ENCODE assay signal across 20 cellular contexts in genomic region chr5:147971472-147971871, GRCh38.
DNase-seq lines count a peak whose midpoint lies in the region; ATAC-seq, FAIRE-seq and TF ChIP-seq lines count a peak whose summit lies in the region.
"Had no signal": no experiment of that assay in that cellular context is flagged by ENCODE, and none has a peak within 500 bp of the region (broad histone marks: within the 10 kb centered on the region; RNA-seq: fewer than 3 reads in every experiment).

No MANE protein-coding gene starts in this region.

- H3K27ac ChIP-seq in mammary epithelial cell (ENCODE audit: insufficient read depth, low read depth, low read length): no peak overlapping the region
- H3K27ac ChIP-seq in keratinocyte (ENCODE audit: control insufficient read depth, insufficient read depth, low read length): no peak overlapping the region
- H3K27ac ChIP-seq in caudate nucleus (ENCODE audit: low read depth, low read length): no peak overlapping the region
- H3K27ac ChIP-seq: SJSA1 had no signal

- intact Hi-C loops in mammary epithelial cell (cut with micrococcal nuclease) (loop anchor here (2.0 kb wide), 1 partner anchor 61 kb away; no protein-coding TSS in a partner anchor), MCF 10A (cut with micrococcal nuclease) (no loop called here)

- H3K79me2 ChIP-seq in mammary epithelial cell (ENCODE audit: insufficient read depth, low read length): no peaks in the 10 kb centered on the region
- H3K79me2 ChIP-seq in keratinocyte (ENCODE audit: control insufficient read depth, insufficient read depth, low read length): no peaks in the 10 kb centered on the region

- H3K4me1 Mint-ChIP-seq in MCF 10A (ENCODE audit: insufficient read depth, unreplicated experiment): peaks cover 11% of the 10 kb centered on the region

- H3K27me3 ChIP-seq in mammary epithelial cell (ENCODE audit: insufficient read depth, low read length) (no peaks in the 10 kb centered on the region), keratinocyte (ENCODE audit: control insufficient read depth, extremely low read depth, insufficient read depth, low read length) (no peaks in the 10 kb centered on the region)

- H3K9me3 ChIP-seq in mammary epithelial cell (replicated peaks; ENCODE audit: insufficient read depth, low read length) (no peaks in the 10 kb centered on the region), keratinocyte (ENCODE audit: control insufficient read depth, low read depth, low read length) (no peaks in the 10 kb centered on the region)
- H3K9me3 ChIP-seq: SJSA1 had no signal

- in situ Hi-C loops in mammary epithelial cell (cut with MboI; ENCODE audit: low sequenced_read_pairs in 2 of 2): no loop called here

- dilution Hi-C loops in mammary epithelial cell (cut with HindIII; ENCODE audit: low sequenced_read_pairs) (no loop called here), keratinocyte (cut with MboI; ENCODE audit: extremely low pct_ligation_motif_present, low sequenced_read_pairs) (no loop called here)

- H3K4me3 ChIP-seq in mammary epithelial cell (replicated peaks in 1 of 3; ENCODE audit: insufficient read depth in 1 of 3, low read depth in 2 of 3, low read length in 3 of 3) (no peak overlapping the region), epithelial cell of esophagus (ENCODE audit: low read length) (no peak overlapping the region), keratinocyte (ENCODE audit: control insufficient read depth in 2 of 3, extremely low read depth in 1 of 3, insufficient read depth in 2 of 3, low read depth in 1 of 3, low read length in 3 of 3) (no peak overlapping the region)
- H3K4me3 ChIP-seq: SJSA1 had no signal

- no peak overlapping the region for H3K27ac Mint-ChIP-seq in MCF 10A (ENCODE audit: low read depth, unreplicated experiment)

- no peaks in the 10 kb centered on the region for H3K9me3 Mint-ChIP-seq in MCF 10A (ENCODE audit: unreplicated experiment)

- H3K9ac ChIP-seq in mammary epithelial cell (ENCODE audit: insufficient read depth, low read length) (no peak overlapping the region), keratinocyte (ENCODE audit: control insufficient read depth, extremely low read depth, insufficient read depth, low read length) (no peak overlapping the region)

- POLR2A ChIA-PET in MCF 10A (lab: Yijun Ruan, JAX): interaction anchor here (1.0 kb wide), 1 partner anchor 15 kb away, joined by 3 read pairs; no protein-coding TSS in a partner anchor

- no peak for FAIRE-seq in keratinocyte (lab: Jason Lieb, UNC)
- FAIRE-seq: GM18507 had no signal

- H3K36me3 Mint-ChIP-seq in MCF 10A (ENCODE audit: insufficient read depth, unreplicated experiment): no peaks in the 10 kb centered on the region

- TF ChIP-seq CTCF in mammary epithelial cell (conservative IDR thresholded peaks at IDR 0.05 in 1 of 2, IDR thresholded peaks at IDR 0.05 in 1 of 2; ENCODE audit: extremely low read depth in 1 of 2, insufficient read depth in 1 of 2, low read depth in 1 of 2, low read length in 2 of 2) (no peak), MCF 10A (IDR thresholded peaks at IDR 0.05; ENCODE audit: unreplicated experiment) (no peak), epithelial cell of esophagus (IDR thresholded peaks at IDR 0.05; ENCODE audit: insufficient read depth, low read depth, low read length, missing control alignments) (no peak), keratinocyte (optimal IDR thresholded peaks at IDR 0.05 in 1 of 3, IDR thresholded peaks at IDR 0.05 in 1 of 3, conservative IDR thresholded peaks at IDR 0.05 in 1 of 3; ENCODE audit: extremely low read depth in 1 of 3, insufficient read depth in 2 of 3, low read length in 3 of 3) (no peak)

- H3K4me2 ChIP-seq in mammary epithelial cell (ENCODE audit: insufficient read depth, low read depth, low read length): peak overlapping the region; percentile 5
- no peak overlapping the region for H3K4me2 ChIP-seq in keratinocyte (ENCODE audit: control insufficient read depth, extremely low read depth, insufficient read depth, low read depth, low read length)

- H3K36me3 ChIP-seq in mammary epithelial cell (ENCODE audit: insufficient read depth, low read length): no peaks in the 10 kb centered on the region
- H3K36me3 ChIP-seq in keratinocyte (ENCODE audit: control insufficient read depth in 2 of 2, extremely low read depth in 1 of 2, insufficient read depth in 2 of 2, low read length in 2 of 2): no peaks in the 10 kb centered on the region
- H3K36me3 ChIP-seq: SJSA1 had no signal

- peaks cover 15% of the 10 kb centered on the region for H3K4me1 ChIP-seq in mammary epithelial cell (ENCODE audit: insufficient read depth, low read length)
- peaks cover 9% of the 10 kb centered on the region for H3K4me1 ChIP-seq in keratinocyte (ENCODE audit: control insufficient read depth, extremely low read depth, insufficient read depth, low read length)
- H3K4me1 ChIP-seq: SJSA1 had no signal

- WGBS in mammary epithelial cell (ENCODE audit: low coverage, missing lambda C conversion rate): 50% methylated on average over 2 of the region's 2 CpGs

- no peak overlapping the region for H2AFZ ChIP-seq in mammary epithelial cell (ENCODE audit: low read depth, low read length)
- H2AFZ ChIP-seq in keratinocyte (ENCODE audit: control insufficient read depth, low read length): no peak overlapping the region

- H3K27me3 Mint-ChIP-seq in MCF 10A (ENCODE audit: insufficient read depth, unreplicated experiment): no peaks in the 10 kb centered on the region

- CTCF ChIA-PET in mammary epithelial cell (lab: Charles Lee; ENCODE audit: low non-redundant PET) (no interaction called here), MCF 10A (lab: Yijun Ruan, JAX) (interaction anchor here (1.0 to 1.3 kb wide), 3 partner anchors 13 to 36 kb away, joined by 3 read pairs; no protein-coding TSS in a partner anchor)

- peak; percentile 54 for DNase-seq in mammary epithelial cell
- no peak for DNase-seq in MCF 10A (ENCODE audit: unreplicated experiment)
- peak; percentile 66 for DNase-seq in epithelial cell of esophagus (ENCODE audit: low read depth)
- peak; percentile 48 for DNase-seq in keratinocyte (ENCODE audit: low read depth, low spot score)
- no peak for DNase-seq in GM19240 (ENCODE audit: insufficient read length, low spot score)
- no peak for DNase-seq in caudate nucleus (lab: John Stamatoyannopoulos, UW)
- DNase-seq: 8988T, ACHN, Calu3, NCI-H1092 treated with DMSO at 0.1 percent for 48 hours, NCI-H1436, NCI-H187 treated with DMSO at 0.1 percent for 48 hours, NCI-H2107, NCI-H524, NCI-H774, Right ventricle myocardium superior had no signal

- no peak for ATAC-seq in GM21723 (IDR thresholded peaks at IDR 0.05; ENCODE audit: unreplicated experiment)
- ATAC-seq: HCT116 had no signal

- no peaks in the 10 kb centered on the region for H3K9me1 ChIP-seq in keratinocyte (ENCODE audit: control insufficient read depth, extremely low read depth, insufficient read depth, low read length)

- BruUV-seq in mammary epithelial cell (replicated peaks; lab: Mats Ljungman, UMichigan) (no TSS peak), MCF 10A (replicated peaks; lab: Mats Ljungman, UMichigan) (no TSS peak)

- H4K20me1 ChIP-seq in mammary epithelial cell (ENCODE audit: insufficient read depth, low read length): no peaks in the 10 kb centered on the region
- H4K20me1 ChIP-seq in keratinocyte (ENCODE audit: control insufficient read depth, extremely low read depth, insufficient read depth, low read length): no peaks in the 10 kb centered on the region

- no peak overlapping the region for H3K4me3 Mint-ChIP-seq in MCF 10A (ENCODE audit: unreplicated experiment)

Comparison
In these comparisons a context has a peak if more than half of its experiments do, and no peak if none do; other contexts are left out.
1. DNase-seq: peak in mammary epithelial cell (single experiment), epithelial cell of esophagus (single experiment) and keratinocyte (single experiment); none in MCF 10A (single experiment), GM19240 (single experiment) and caudate nucleus (0 of 61).